Comparison of ENCODE assay signal across 1 cellular context in the genomic region with DNA sequence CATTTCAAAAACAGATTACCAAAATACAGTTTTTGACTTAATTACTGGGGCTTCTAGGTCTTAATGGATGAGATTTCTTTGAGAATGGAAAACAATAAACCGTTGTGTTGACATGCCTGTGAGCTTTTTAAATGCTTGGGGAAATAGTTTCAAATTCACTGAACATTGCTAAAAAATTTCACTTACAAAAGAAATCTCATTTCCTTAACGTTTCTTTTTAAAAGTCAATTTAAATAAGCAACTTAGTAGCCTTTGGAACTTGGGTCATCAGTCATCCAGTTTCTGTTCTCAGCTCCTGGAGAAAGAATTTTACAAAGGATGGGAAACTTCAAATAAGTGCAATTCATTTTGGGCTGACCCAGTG.
TF ChIP-seq lines count a peak whose summit lies in the region.

No MANE protein-coding gene starts in this region.

TF ChIP-seq in HEK293, 187 proteins besides CTCF, POLR2A, EP300 and RAD21 (continued from another document):
- no peak for TF ChIP-seq ZNF175 (tag by site-specific recombination; IDR thresholded peaks at IDR 0.05)
- no peak for TF ChIP-seq ZNF600 (tag by site-specific recombination; IDR thresholded peaks at IDR 0.05)
- TF ChIP-seq ZBTB48 (tag by site-specific recombination; IDR thresholded peaks at IDR 0.05): no peak
